Comparison of ENCODE assay signal across 12 cellular contexts in the genomic region with DNA sequence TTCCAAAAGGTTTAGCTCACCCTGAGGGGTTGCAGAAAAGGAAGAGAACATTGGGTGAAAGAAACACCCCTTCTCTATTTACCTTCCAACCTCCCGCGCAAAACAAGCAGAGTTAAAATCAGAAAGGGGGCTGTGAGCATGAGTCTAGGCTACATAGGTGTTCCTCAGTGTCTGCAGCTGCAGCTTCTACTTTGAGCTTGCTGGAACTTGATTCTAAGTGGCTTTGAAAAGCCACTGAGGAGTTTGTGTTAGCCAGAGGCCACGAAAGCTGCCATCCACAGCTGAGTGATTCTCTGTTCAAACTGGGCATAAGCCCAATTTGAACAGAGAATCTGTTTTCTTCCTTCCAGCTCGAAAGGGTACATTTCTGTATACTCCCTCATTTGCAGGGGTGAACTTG.
DNase-seq lines count a peak whose midpoint lies in the region; ATAC-seq and TF ChIP-seq lines count a peak whose summit lies in the region.
"Had no signal": no experiment of that assay in that cellular context is flagged by ENCODE, and none has a peak within 500 bp of the region (broad histone marks: within the 10 kb centered on the region; RNA-seq: fewer than 3 reads in every experiment).

No MANE protein-coding gene starts in this region.

- H3K9me3 ChIP-seq in left ventricle myocardium inferior (replicated peaks): peaks cover 9% of the 10 kb centered on the region
- H3K9me3 ChIP-seq: lower lobe of right lung, SK-N-SH, thoracic aorta had no signal

- H3K36me3 ChIP-seq in left ventricle myocardium inferior: no peaks in the 10 kb centered on the region
- H3K36me3 ChIP-seq: lower lobe of right lung, thoracic aorta had no signal

- H3K4me1 ChIP-seq in left ventricle myocardium inferior: no peaks in the 10 kb centered on the region
- H3K4me1 ChIP-seq: lower lobe of right lung had no signal

- TF ChIP-seq CTCF in dorsolateral prefrontal cortex (IDR thresholded peaks at IDR 0.05 in 54 of 56, conservative IDR thresholded peaks at IDR 0.05 in 2 of 56; ENCODE audit: low read depth in 1 of 56, partially characterized antibody in 56 of 56): peak in 1 of 56 donors; percentile 22
- TF ChIP-seq CTCF in left ventricle myocardium inferior (IDR thresholded peaks at IDR 0.05; ENCODE audit: borderline replicate concordance): no peak

- POLR2A ChIA-PET in HEK293T (lab: Yijun Ruan, JAX): interaction anchor here (0.7 to 1.0 kb wide), 2 partner anchors 21 to 88 kb away, joined by 3 read pairs; no protein-coding TSS in a partner anchor

- H3K27ac ChIP-seq in dorsolateral prefrontal cortex (peak overlapping the region; percentile 7 to 94 (median 86)), left ventricle myocardium inferior (replicated peaks) (no peak overlapping the region)
- H3K27ac ChIP-seq: hepatocyte, lower lobe of right lung, thoracic aorta had no signal

- no peak for ATAC-seq in GM18909 (IDR thresholded peaks at IDR 0.05; ENCODE audit: poor library complexity, unreplicated experiment)
- ATAC-seq in HG03045 (IDR thresholded peaks at IDR 0.05; ENCODE audit: unreplicated experiment): no peak
- ATAC-seq: lower lobe of right lung had no signal

- CTCF ChIA-PET in HEK293T (lab: Yijun Ruan, JAX): interaction anchor here (0.5 to 1.4 kb wide), 7 partner anchors 9 to 352 kb away, joined by 3 to 5 read pairs (median 3); no protein-coding TSS in a partner anchor

- H3K27me3 ChIP-seq in dorsolateral prefrontal cortex: no peaks in the 10 kb centered on the region
- H3K27me3 ChIP-seq in left ventricle myocardium inferior (ENCODE audit: low read depth): no peaks in the 10 kb centered on the region
- H3K27me3 ChIP-seq: hepatocyte had no signal

- intact Hi-C loops in dorsolateral prefrontal cortex (cut with DNase I) (loop anchor here (5.0 kb wide), 3 partner anchors 44 to 336 kb away; no protein-coding TSS in a partner anchor), left ventricle myocardium inferior (cut with micrococcal nuclease) (no loop called here)

- peak overlapping the region in 41 of 59 donors; percentile 2 to 52 (median 30) for H3K4me3 ChIP-seq in dorsolateral prefrontal cortex
- H3K4me3 ChIP-seq in left ventricle myocardium inferior: no peak overlapping the region
- H3K4me3 ChIP-seq: hepatocyte, lower lobe of right lung, thoracic aorta had no signal

- DNase-seq in HEK293T (ENCODE audit: extremely low spot score) (no peak), NCI-H2081 treated with DMSO at 0.1 percent for 48 hours (lab: John Stamatoyannopoulos, UW) (peak; percentile 14), dorsolateral prefrontal cortex (peak in 7 of 10 donors; percentile 35 to 56 (median 47)), pons (ENCODE audit: low spot score) (peak; percentile 97), left ventricle myocardium inferior (no peak)
- no peak for DNase-seq in stimulated activated CD4-positive, alpha-beta T cell treated with anti-CD3 and anti-CD28 coated beads, Interleukin-1b, Interleukin-23, amount 100 ng/mL, for 48 hours
- DNase-seq: lower lobe of right lung, SK-N-SH had no signal

TF ChIP-seq in HEK293T, 16 proteins besides CTCF, POLR2A, EP300 and RAD21:
- TF ChIP-seq FOXM1 (IDR thresholded peaks at IDR 0.05; ENCODE audit: borderline replicate concordance) (no peak), SP1 (IDR thresholded peaks at IDR 0.05) (no peak), LEF1 (IDR thresholded peaks at IDR 0.05; ENCODE audit: borderline replicate concordance) (no peak), HDGF (IDR thresholded peaks at IDR 0.05; ENCODE audit: borderline replicate concordance) (peak; percentile 22; the same call in 1 of the 2 replicates)

Comparison
In these comparisons a context has a peak if more than half of its experiments do, and no peak if none do; other contexts are left out.
1. DNase-seq: peak in NCI-H2081 treated with DMSO at 0.1 percent for 48 hours (single experiment), dorsolateral prefrontal cortex (7 of 10) and pons (single experiment); none in HEK293T (single experiment), left ventricle myocardium inferior (single experiment) and stimulated activated CD4-positive, alpha-beta T cell treated with anti-CD3 and anti-CD28 coated beads, Interleukin-1b, Interleukin-23, amount 100 ng/mL, for 48 hours (single experiment).